Comparison of ENCODE assay signal across 10 cellular contexts in the genomic region with DNA sequence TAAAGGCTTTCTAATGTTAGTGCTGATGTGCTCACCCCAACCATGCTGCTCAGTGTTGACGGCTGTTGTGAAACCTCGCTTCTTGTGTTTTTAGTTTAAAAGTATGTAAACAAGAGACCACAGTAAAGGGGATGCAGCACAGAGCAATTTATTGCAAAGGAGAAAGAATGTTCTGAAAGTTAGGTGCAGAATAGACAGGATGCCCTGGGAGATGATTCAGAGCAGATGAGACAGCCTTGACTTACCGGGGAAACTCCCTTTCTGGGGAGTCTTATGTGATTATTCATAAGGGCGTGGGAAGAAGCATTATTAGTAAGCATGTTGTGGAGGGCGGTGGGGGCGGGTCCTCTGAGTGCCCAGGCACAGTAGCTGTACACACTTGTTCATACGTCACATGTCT. TPM values are rescaled to one million over a fixed set of nuclear protein-coding genes. Genes with fewer than 3 reads are reported as not detected.
DNase-seq lines count a peak whose midpoint lies in the region; TF ChIP-seq lines count a peak whose summit lies in the region.
"Had no signal": no experiment of that assay in that cellular context is flagged by ENCODE, and none has a peak within 500 bp of the region (broad histone marks: within the 10 kb centered on the region; RNA-seq: fewer than 3 reads in every experiment).

No MANE protein-coding gene starts in this region.

- 76 to 84% methylated on average over 7 of the region's 7 CpGs for WGBS in testis, 2 donors

- H3K27ac ChIP-seq in testis: no peak overlapping the region

- no peak for TF ChIP-seq POLR2A in testis (IDR thresholded peaks at IDR 0.05)

- peak overlapping the region; percentile 42 for H3K27ac Mint-ChIP-seq in T-helper 1 cell treated with Interleukin-12 subunit alpha and Interleukin-12 subunit beta and Interleukin-4 antibody, amounts not matched to agents 30 μg/mL and 1 μg/mL, for 36 hours
- H3K27ac Mint-ChIP-seq: naive B cell had no signal

- no peaks in the 10 kb centered on the region for H3K27me3 ChIP-seq in testis

- no peak overlapping the region for H3K4me3 Mint-ChIP-seq in T-helper 1 cell treated with Interleukin-12 subunit alpha and Interleukin-12 subunit beta and Interleukin-4 antibody, amounts not matched to agents 30 μg/mL and 1 μg/mL, for 36 hours

- intact Hi-C loops in testis (cut with DNase I; ENCODE audit: low total_unique reads): no loop called here

- no peaks in the 10 kb centered on the region for H3K27me3 Mint-ChIP-seq in T-helper 1 cell treated with Interleukin-12 subunit alpha and Interleukin-12 subunit beta and Interleukin-4 antibody, amounts not matched to agents 30 μg/mL and 1 μg/mL, for 36 hours (ENCODE audit: low read depth)
- H3K27me3 Mint-ChIP-seq: naive B cell had no signal

- no peaks in the 10 kb centered on the region for H3K4me1 ChIP-seq in testis

- H3K4me3 ChIP-seq in fibroblast of villous mesenchyme (ENCODE audit: low read depth, low read length) (no peak overlapping the region), testis (no peak overlapping the region)

- no peaks in the 10 kb centered on the region for H3K9me3 ChIP-seq in testis

- H3K36me3 Mint-ChIP-seq in T-helper 1 cell treated with Interleukin-12 subunit alpha and Interleukin-12 subunit beta and Interleukin-4 antibody, amounts not matched to agents 30 μg/mL and 1 μg/mL, for 36 hours (ENCODE audit: low read depth): no peaks in the 10 kb centered on the region
- H3K36me3 Mint-ChIP-seq: naive B cell had no signal

- H3K9me3 Mint-ChIP-seq in T-helper 1 cell treated with Interleukin-12 subunit alpha and Interleukin-12 subunit beta and Interleukin-4 antibody, amounts not matched to agents 30 μg/mL and 1 μg/mL, for 36 hours: no peaks in the 10 kb centered on the region

- peaks cover 5% of the 10 kb centered on the region for H3K4me1 Mint-ChIP-seq in T-helper 1 cell treated with Interleukin-12 subunit alpha and Interleukin-12 subunit beta and Interleukin-4 antibody, amounts not matched to agents 30 μg/mL and 1 μg/mL, for 36 hours (ENCODE audit: low read depth)
- H3K4me1 Mint-ChIP-seq: naive B cell had no signal

- peak; percentile 4 for DNase-seq in activated CD4-positive, CD25-positive, alpha-beta regulatory T cell treated with anti-CD3 and anti-CD28 coated beads, Interleukin-2, amount 50 U/mL, for 16 hours (ENCODE audit: low read depth, low spot score)
- DNase-seq in activated CD4-positive, CD25-positive, alpha-beta regulatory T cell treated with anti-CD3 and anti-CD28 coated beads, Interleukin-2, amount 50 U/mL, for 72 hours: no peak
- DNase-seq in fibroblast of villous mesenchyme (ENCODE audit: low read depth): peak; percentile 97
- peak; percentile 37 for DNase-seq in stimulated activated CD8-positive, alpha-beta memory T cell treated with anti-CD3 and anti-CD28 coated beads, Interleukin-7, amount 100 ng/mL, for 24 hours (ENCODE audit: low read depth)
- DNase-seq in NCI-H1694 treated with DMSO at 0.1 percent for 48 hours (lab: John Stamatoyannopoulos, UW): no peak
- DNase-seq in testis: no peak
- DNase-seq in NCI-H1048 (lab: John Stamatoyannopoulos, UW): no peak
- DNase-seq: 8988T, naive B cell had no signal

- H3K36me3 ChIP-seq in testis (ENCODE audit: low read depth, missing control alignments): no peaks in the 10 kb centered on the region

- no peak for TF ChIP-seq CTCF in fibroblast of villous mesenchyme (IDR thresholded peaks at IDR 0.05; ENCODE audit: insufficient read depth, low read depth, low read length)
- no peak for TF ChIP-seq CTCF in testis (IDR thresholded peaks at IDR 0.05)

RNA-seq across cellular contexts. Expression of a gene that starts 47.7 kb away (rescaled TPM):
- total RNA-seq in fibroblast of villous mesenchyme (35.0 and 54.4 TPM in 2 replicates), testis (10 to 100 TPM; 33.4 to 39.6 TPM)
- polyA plus RNA-seq in testis (ENCODE audit: insufficient read depth, low read depth, low replicate concordance): 9.0 TPM

RNA-seq across cellular contexts. Expression of a gene that starts 50.4 kb away (rescaled TPM):
- total RNA-seq in fibroblast of villous mesenchyme (9.9 and 11.9 TPM in 2 replicates), testis (10 to 100 TPM in 1 of 2 donors, 1 to 10 TPM in 1; 10.0 to 10.2 TPM)
- polyA plus RNA-seq in testis (ENCODE audit: insufficient read depth, low read depth, low replicate concordance): 2.9 TPM

Comparison
In these comparisons a context has a peak if more than half of its experiments do, and no peak if none do; other contexts are left out.
1. DNase-seq: peak in activated CD4-positive, CD25-positive, alpha-beta regulatory T cell treated with anti-CD3 and anti-CD28 coated beads, Interleukin-2, amount 50 U/mL, for 16 hours (single experiment), fibroblast of villous mesenchyme (single experiment) and stimulated activated CD8-positive, alpha-beta memory T cell treated with anti-CD3 and anti-CD28 coated beads, Interleukin-7, amount 100 ng/mL, for 24 hours (single experiment); none in activated CD4-positive, CD25-positive, alpha-beta regulatory T cell treated with anti-CD3 and anti-CD28 coated beads, Interleukin-2, amount 50 U/mL, for 72 hours (single experiment), NCI-H1694 treated with DMSO at 0.1 percent for 48 hours (single experiment), testis (single experiment) and NCI-H1048 (single experiment).